ENCODE assay signal across 8 cellular contexts in genomic region chr6:7137335-7138106, GRCh38. TPM values are rescaled to one million over a fixed set of nuclear protein-coding genes. Genes with fewer than 3 reads are reported as not detected.
DNase-seq lines count a peak whose midpoint lies in the region; ATAC-seq and TF ChIP-seq lines count a peak whose summit lies in the region.

No MANE protein-coding gene starts in this region.

- no peaks in the 10 kb centered on the region; the same call in 1 of the 2 replicates for H3K36me3 ChIP-seq in MG63
- H3K36me3 ChIP-seq in endocrine pancreas (ENCODE audit: control insufficient read depth, insufficient read depth, low read length) = no peaks in the 10 kb centered on the region
- H3K36me3 ChIP-seq in thyroid gland = no peaks in the 10 kb centered on the region

- peak overlapping the region; percentile 76 for H3K4me3 Mint-ChIP-seq in activated CD4-positive, alpha-beta T cell treated with anti-CD3 and anti-CD28 coated beads, Interleukin-2, amount 10 ng/mL, durations not matched to agents 24 days and 14 days
- peak overlapping the region; percentile 63 for H3K4me3 Mint-ChIP-seq in natural killer cell

- no peaks in the 10 kb centered on the region for H3K27me3 ChIP-seq in MG63
- H3K27me3 ChIP-seq in endocrine pancreas (ENCODE audit: control insufficient read depth, insufficient read depth, low read length) = no peaks in the 10 kb centered on the region
- no peaks in the 10 kb centered on the region for H3K27me3 ChIP-seq in thyroid gland

- peaks cover 6% of the 10 kb centered on the region for H3K36me3 Mint-ChIP-seq in activated CD4-positive, alpha-beta T cell treated with anti-CD3 and anti-CD28 coated beads, Interleukin-2, amount 10 ng/mL, durations not matched to agents 24 days and 14 days (ENCODE audit: low read depth)
- H3K36me3 Mint-ChIP-seq in natural killer cell = no peaks in the 10 kb centered on the region

- peak overlapping the region in 2 of 3 donors; percentile 45 to 50 for H3K27ac ChIP-seq in thyroid gland

- peak; percentile 23 for DNase-seq in G401 (ENCODE audit: low spot score)
- peak; percentile 97 for DNase-seq in MG63
- DNase-seq in activated CD4-positive, alpha-beta T cell treated with anti-CD3 and anti-CD28 coated beads, Interleukin-2, amount 10 ng/mL, durations not matched to agents 24 days and 14 days = peak; percentile 89
- DNase-seq in natural killer cell = no peak
- no peak for DNase-seq in thyroid gland
- DNase-seq in HuH-7 (ENCODE audit: low spot score) = no peak

- TF ChIP-seq POLR2A in thyroid gland (IDR thresholded peaks at IDR 0.05) = no peak

- H3K27me3 Mint-ChIP-seq in activated CD4-positive, alpha-beta T cell treated with anti-CD3 and anti-CD28 coated beads, Interleukin-2, amount 10 ng/mL, durations not matched to agents 24 days and 14 days = no peaks in the 10 kb centered on the region
- no peaks in the 10 kb centered on the region for H3K27me3 Mint-ChIP-seq in natural killer cell (ENCODE audit: low read depth in 2 of 2)

- no peaks in the 10 kb centered on the region for H3K9me3 Mint-ChIP-seq in activated CD4-positive, alpha-beta T cell treated with anti-CD3 and anti-CD28 coated beads, Interleukin-2, amount 10 ng/mL, durations not matched to agents 24 days and 14 days
- H3K9me3 Mint-ChIP-seq in natural killer cell = no peaks in the 10 kb centered on the region

- H3K4me3 ChIP-seq in MG63 (peak overlapping the region; percentile 14), endocrine pancreas (ENCODE audit: control insufficient read depth, insufficient read depth, low read length) (peak overlapping the region; percentile 14), thyroid gland (replicated peaks in 1 of 3) (no peak overlapping the region)

- 53 to 56% methylated on average over 11 of the region's 11 CpGs for WGBS in thyroid gland, 2 donors

- H3K4me1 ChIP-seq in endocrine pancreas (ENCODE audit: control insufficient read depth, insufficient read depth, low read length) (peaks cover 19% of the 10 kb centered on the region), thyroid gland (peaks cover 18 to 49% of the 10 kb centered on the region in 2 donors)

- intact Hi-C loops in activated CD4-positive, alpha-beta T cell treated with anti-CD3 and anti-CD28 coated beads, Interleukin-2, amount 10 ng/mL, durations not matched to agents 24 days and 14 days (cut with micrococcal nuclease) = loop anchor here (1.0 to 10.0 kb wide), 4 partner anchors 11 to 343 kb away; no protein-coding TSS in a partner anchor
- intact Hi-C loops in natural killer cell (cut with micrococcal nuclease) (no loop called here), thyroid gland (cut with DNase I) (no loop called here)

- in situ Hi-C loops in G401 (cut with HindIII; ENCODE audit: low sequenced_read_pairs) = no loop called here

- TF ChIP-seq CTCF in natural killer cell (IDR thresholded peaks at IDR 0.05) = no peak
- TF ChIP-seq CTCF in thyroid gland (IDR thresholded peaks at IDR 0.05) = no peak

- no peaks in the 10 kb centered on the region for H3K9me3 ChIP-seq in MG63
- H3K9me3 ChIP-seq in endocrine pancreas (ENCODE audit: control insufficient read depth, low read length) = no peaks in the 10 kb centered on the region
- H3K9me3 ChIP-seq in thyroid gland = no peaks in the 10 kb centered on the region

- H3K27ac Mint-ChIP-seq in activated CD4-positive, alpha-beta T cell treated with anti-CD3 and anti-CD28 coated beads, Interleukin-2, amount 10 ng/mL, durations not matched to agents 24 days and 14 days = peak overlapping the region; percentile 90
- peak overlapping the region; percentile 70 to 82 for H3K27ac Mint-ChIP-seq in natural killer cell

- H3K9ac ChIP-seq in endocrine pancreas (ENCODE audit: control insufficient read depth, insufficient read depth, low read length) = no peak overlapping the region

- H3K4me1 Mint-ChIP-seq in activated CD4-positive, alpha-beta T cell treated with anti-CD3 and anti-CD28 coated beads, Interleukin-2, amount 10 ng/mL, durations not matched to agents 24 days and 14 days = peaks cover 54% of the 10 kb centered on the region
- H3K4me1 Mint-ChIP-seq in natural killer cell = peaks cover 32 to 46% of the 10 kb centered on the region in 2 donors

- peak; percentile 37 for ATAC-seq in GM21825 (IDR thresholded peaks at IDR 0.05; ENCODE audit: unreplicated experiment)
- peak; percentile 21 to 40 (median 31) for ATAC-seq in natural killer cell

RNA-seq across cellular contexts. Expression of gene RREB1, which starts 29.8 kb away (rescaled TPM):
- total RNA-seq in G401 (2014; rRNA removed; shearing (Covaris generic)) = 8.5 and 10.1 TPM in 2 replicates
- 16.5 and 17.2 TPM in 2 replicates for total RNA-seq in MG63 (2014; rRNA removed; shearing (Covaris generic); ENCODE audit: low replicate concordance)
- 13.9 and 16.8 TPM in 2 replicates for total RNA-seq in activated CD4-positive, alpha-beta T cell treated with anti-CD3 and anti-CD28 coated beads, Interleukin-2, amount 10 ng/mL, durations not matched to agents 24 days and 14 days
- total RNA-seq in natural killer cell (10 to 100 TPM; 42.2 to 51.8 (median 44.0) TPM), thyroid gland (10 to 100 TPM; 48.0 to 91.3 (median 57.1) TPM)

Comparison
In these comparisons a context has a peak if more than half of its experiments do, and no peak if none do; other contexts are left out.
1. DNase-seq: peak in G401 (single experiment), MG63 (single experiment) and activated CD4-positive, alpha-beta T cell treated with anti-CD3 and anti-CD28 coated beads, Interleukin-2, amount 10 ng/mL, durations not matched to agents 24 days and 14 days (single experiment); none in natural killer cell (single experiment), thyroid gland (0 of 2) and HuH-7 (single experiment).
2. H3K4me3 ChIP-seq: peak in MG63 (single experiment) and endocrine pancreas (single experiment); none in thyroid gland (0 of 3).